7 cellular contexts compared by ENCODE assay signal in the genomic region with DNA sequence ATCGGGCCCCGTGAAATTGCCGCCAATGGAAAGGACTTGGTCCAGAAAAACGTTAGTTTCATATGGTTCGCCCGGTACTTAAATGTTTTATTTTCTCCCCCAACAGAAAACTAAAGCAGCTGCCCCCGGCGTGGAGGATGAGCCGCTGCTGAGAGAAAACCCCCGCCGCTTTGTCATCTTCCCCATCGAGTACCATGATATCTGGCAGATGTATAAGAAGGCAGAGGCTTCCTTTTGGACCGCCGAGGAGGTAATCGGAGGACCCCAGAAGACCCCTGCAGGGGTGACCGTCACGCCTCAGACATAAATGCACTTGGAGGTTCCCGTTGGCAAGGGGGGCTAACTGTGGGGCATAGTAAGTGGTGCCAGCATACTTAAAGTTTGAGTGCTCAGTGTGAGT. TPM values are rescaled to one million over a fixed set of nuclear protein-coding genes. Genes with fewer than 3 reads are reported as not detected.
DNase-seq lines count a peak whose midpoint lies in the region; ATAC-seq and TF ChIP-seq lines count a peak whose summit lies in the region.

No MANE protein-coding gene starts in this region.

- H3K27me3 ChIP-seq in GM23248 (replicated peaks; ENCODE audit: insufficient read depth) = no peaks in the 10 kb centered on the region
- H3K27me3 ChIP-seq in Peyer's patch = peaks cover 0 to 5% of the 10 kb centered on the region in 2 donors
- H3K27me3 ChIP-seq in rectal smooth muscle tissue (ENCODE audit: control insufficient read depth, insufficient read depth, low read length) = peaks cover 6% of the 10 kb centered on the region

- peaks cover 29% of the 10 kb centered on the region for H3K4me1 ChIP-seq in GM23248 (ENCODE audit: insufficient read depth)
- H3K4me1 ChIP-seq in Peyer's patch = peaks cover 2 to 69% (median 16%) of the 10 kb centered on the region in 4 donors
- H3K4me1 ChIP-seq in rectal smooth muscle tissue (ENCODE audit: control insufficient read depth, insufficient read depth, low read length) = peaks cover 12% of the 10 kb centered on the region

- no peaks in the 10 kb centered on the region for H3K36me3 ChIP-seq in GM23248 (ENCODE audit: low read depth)
- H3K36me3 ChIP-seq in Peyer's patch = no peaks in the 10 kb centered on the region
- H3K36me3 ChIP-seq in rectal smooth muscle tissue (ENCODE audit: control insufficient read depth, insufficient read depth, low read length) = no peaks in the 10 kb centered on the region

- H3K9me3 ChIP-seq in GM23248 (ENCODE audit: low read depth) = no peaks in the 10 kb centered on the region
- H3K9me3 ChIP-seq in Peyer's patch = no peaks in the 10 kb centered on the region

- 0 out of 2 replicates have a peak overlapping the region, but pooled peaks have one; percentile 37 for H2AFZ ChIP-seq in GM23248

- no peaks in the 10 kb centered on the region for H4K20me1 ChIP-seq in GM23248 (ENCODE audit: insufficient read depth)

- TF ChIP-seq POLR2A in Peyer's patch (IDR thresholded peaks at IDR 0.05) = no peak

- 0 to 1% methylated on average over 16 to 18 of the region's 18 CpGs for WGBS in GM23248 (ENCODE audit: low coverage in 1 of 2, low lambda C conversion rate in 2 of 2, missing lambda C conversion rate in 2 of 2), 2 experiments

- peak; percentile 32 for DNase-seq in GM23248
- DNase-seq in Peyer's patch = no peak
- no peak for DNase-seq in epithelial cell of esophagus (ENCODE audit: low read depth)
- DNase-seq in NCI-H345 (lab: John Stamatoyannopoulos, UW) = no peak
- no peak for DNase-seq in NCI-H2081 (lab: John Stamatoyannopoulos, UW)

- H3K27ac ChIP-seq in GM23248 = peak overlapping the region; percentile 83
- no peak overlapping the region for H3K27ac ChIP-seq in Peyer's patch
- H3K27ac ChIP-seq in rectal smooth muscle tissue (ENCODE audit: low read depth, low read length) = no peak overlapping the region

- peak overlapping the region; percentile 93 for H3K4me2 ChIP-seq in GM23248 (ENCODE audit: unreplicated experiment)

- H3K9ac ChIP-seq in GM23248 = peak overlapping the region; percentile 79
- H3K9ac ChIP-seq in rectal smooth muscle tissue (ENCODE audit: low read length) = no peak overlapping the region

- peaks cover 35% of the 10 kb centered on the region for H3F3A ChIP-seq in GM23248 (ENCODE audit: insufficient read depth)

- in situ Hi-C loops in GM23248 (cut with MboI) = loop anchor here (25.0 kb wide), 1 partner anchor 539 kb away; no protein-coding TSS in a partner anchor

- TF ChIP-seq CTCF in Peyer's patch (IDR thresholded peaks at IDR 0.05) = no peak
- TF ChIP-seq CTCF in epithelial cell of esophagus (IDR thresholded peaks at IDR 0.05; ENCODE audit: insufficient read depth, low read depth, low read length, missing control alignments) = no peak

- H3K9me2 ChIP-seq in GM23248 (ENCODE audit: insufficient read depth) = no peaks in the 10 kb centered on the region

- H3K4me3 ChIP-seq in GM23248 = peak overlapping the region; percentile 80
- peak overlapping the region; percentile 40 to 72 (median 70) for H3K4me3 ChIP-seq in Peyer's patch
- H3K4me3 ChIP-seq in epithelial cell of esophagus (ENCODE audit: low read length) = peak overlapping the region; percentile 61
- peak overlapping the region; percentile 71 for H3K4me3 ChIP-seq in rectal smooth muscle tissue (ENCODE audit: low read length)

- peaks cover 6% of the 10 kb centered on the region; the same call in 1 of the 2 replicates for H3K79me2 ChIP-seq in GM23248 (ENCODE audit: insufficient read depth)

- no peak for ATAC-seq in HG02610 (IDR thresholded peaks at IDR 0.05; ENCODE audit: unreplicated experiment)

RNA-seq across cellular contexts. Expression of a gene that starts 0.7 kb away (rescaled TPM):
- total RNA-seq in GM23248 (2014; rRNA removed; shearing (Covaris generic)) = 17.6 and 23.5 TPM in 2 replicates
- polyA plus RNA-seq in GM23248 (2016; fragmentation: Nextera tagmentation; extraction: Ambion mirVana) = 79.2 and 79.3 TPM in 2 replicates
- 100 to 1,000 TPM in 1 of 4 donors, 10 to 100 TPM in 2, 1 to 10 TPM in 1; 6.7 to 139 (median 20.5) TPM for total RNA-seq in Peyer's patch

RNA-seq across cellular contexts. Expression of a gene that starts 43.1 kb away (rescaled TPM):
- total RNA-seq in GM23248 (2014; rRNA removed; shearing (Covaris generic)) = 6.1 and 7.1 TPM in 2 replicates
- polyA plus RNA-seq in GM23248 (2016; fragmentation: Nextera tagmentation; extraction: Ambion mirVana) = 2.8 and 3.1 TPM in 2 replicates
- 1 to 10 TPM in 3 of 4 donors, not detected in 1; 1.3 to 5.8 (median 1.6) TPM for total RNA-seq in Peyer's patch
